16 cellular contexts compared by ENCODE assay signal in the genomic region with DNA sequence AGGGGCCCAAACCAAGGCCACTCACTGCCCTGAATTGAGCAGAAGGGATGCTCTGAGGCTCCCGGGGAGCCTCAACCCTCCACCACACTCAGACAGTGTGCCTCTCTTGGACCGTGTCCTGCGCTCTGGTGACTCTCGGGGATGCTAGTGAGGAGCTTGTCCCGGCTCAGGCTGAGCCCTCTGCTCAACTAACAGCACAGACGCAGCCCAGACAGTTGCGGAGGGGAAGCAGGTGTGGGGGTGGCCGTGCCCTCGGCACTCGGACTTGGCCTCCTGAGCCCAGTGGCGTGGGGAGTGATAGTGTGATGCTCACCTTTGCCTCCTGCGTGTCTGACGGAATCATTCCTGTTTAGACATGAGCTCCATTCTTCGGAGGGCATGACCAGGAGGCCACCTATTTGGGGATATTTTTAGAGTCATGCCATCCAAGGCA.
"Had no signal": no experiment of that assay in that cellular context is flagged by ENCODE, and none has a peak within 500 bp of the region (broad histone marks: within the 10 kb centered on the region; RNA-seq: fewer than 3 reads in every experiment).

No MANE protein-coding gene starts in this region.

- ATAC-seq: activated naive CD4-positive, alpha-beta T cell treated with anti-CD3 and anti-CD28 coated beads, Interleukin-2, amount 50 U/mL, for 72 hours; body of pancreas; naive thymus-derived CD4-positive, alpha-beta T cell had no signal

- H3K27me3 ChIP-seq: body of pancreas, SJCRH30, uterus had no signal

- H3K9me3 Mint-ChIP-seq: memory B cell; T-helper 1 cell treated with Interleukin-12 subunit alpha and Interleukin-12 subunit beta and Interleukin-4 antibody, amounts not matched to agents 30 μg/mL and 1 μg/mL, for 36 hours had no signal

- H3K36me3 ChIP-seq: gastrocnemius medialis, neutrophil, SJCRH30, tibial artery, uterus had no signal

- H3K27ac ChIP-seq: body of pancreas, gastrocnemius medialis, neutrophil, SJCRH30, tibial artery, uterus had no signal

- H3K36me3 Mint-ChIP-seq: memory B cell had no signal

- H3K4me1 ChIP-seq: SJCRH30, uterus had no signal

- H3K4me3 Mint-ChIP-seq: memory B cell; T-helper 1 cell treated with Interleukin-12 subunit alpha and Interleukin-12 subunit beta and Interleukin-4 antibody, amounts not matched to agents 30 μg/mL and 1 μg/mL, for 36 hours had no signal

- H3K4me3 ChIP-seq: body of pancreas, gastrocnemius medialis, SJCRH30, tibial artery, uterus had no signal

- H3K9me3 ChIP-seq: body of pancreas, gastrocnemius medialis, neutrophil, SJCRH30, tibial artery, uterus had no signal

- DNase-seq: activated CD4-positive, alpha-beta T cell treated with anti-CD3 and anti-CD28 coated beads for 1 hour; activated CD4-positive, alpha-beta T cell treated with anti-CD3 and anti-CD28 coated beads, Interleukin-2, amount 50 U/mL, for 48 hours; activated effector memory CD4-positive, alpha-beta T cell treated with Interleukin-2 at 50 U/mL for 16 hours; amniotic stem cell; gastrocnemius medialis; naive thymus-derived CD4-positive, alpha-beta T cell; SJCRH30; stimulated activated CD4-positive, alpha-beta T cell treated with anti-CD3 and anti-CD28 coated beads, Interleukin-2, amount 100 ng/mL, for 24 hours; stimulated activated naive CD4-positive, alpha-beta T cell treated with Interleukin-2 at 50 U/mL for 16 hours had no signal

- H3K27ac Mint-ChIP-seq: activated naive CD4-positive, alpha-beta T cell treated with anti-CD3 and anti-CD28 coated beads, Interleukin-2, amount 50 U/mL, for 72 hours; memory B cell; T-helper 1 cell treated with Interleukin-12 subunit alpha and Interleukin-12 subunit beta and Interleukin-4 antibody, amounts not matched to agents 30 μg/mL and 1 μg/mL, for 36 hours had no signal
